Comparison of ENCODE assay signal across 2 cellular contexts in the genomic region with DNA sequence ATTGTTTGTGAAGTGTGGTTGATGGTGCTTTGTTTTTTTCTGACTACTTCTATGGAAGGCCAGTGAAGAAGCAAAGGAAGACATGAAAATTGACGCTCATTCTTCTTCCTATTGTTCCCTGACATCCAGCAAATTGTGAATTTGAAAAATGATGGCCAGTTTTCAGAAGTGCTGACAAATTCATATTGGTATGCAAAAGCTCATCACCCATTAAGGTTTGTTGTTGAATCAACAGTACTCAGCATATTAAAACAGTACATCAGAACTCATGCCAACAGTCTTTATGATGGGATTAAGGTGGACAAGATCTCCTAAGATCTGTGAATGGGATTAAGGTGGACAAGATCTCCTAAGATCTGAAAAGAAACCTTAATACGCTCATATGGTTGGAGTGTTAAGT.
TF ChIP-seq lines count a peak whose summit lies in the region.

No MANE protein-coding gene starts in this region.

TF ChIP-seq in SK-N-SH, 30 proteins besides CTCF, POLR2A, EP300 and RAD21 (continued from another document):
- TF ChIP-seq SMC3 (IDR thresholded peaks at IDR 0.05; ENCODE audit: low read depth, low read length) (no peak), GABPA (IDR thresholded peaks at IDR 0.05; ENCODE audit: low read depth) (no peak), YY1 (IDR thresholded peaks at IDR 0.05; ENCODE audit: low read depth) (no peak), PBX3 (IDR thresholded peaks at IDR 0.05) (no peak), FOXJ3 (CRISPR knock-in tag; IDR thresholded peaks at IDR 0.05) (no peak), POLR2AphosphoS5 (IDR thresholded peaks at IDR 0.05; ENCODE audit: low read depth, low read length) (no peak), RCOR1 (IDR thresholded peaks at IDR 0.05; ENCODE audit: low read length) (no peak), RFX5 (IDR thresholded peaks at IDR 0.05; ENCODE audit: low read length) (no peak), MAX (IDR thresholded peaks at IDR 0.05; ENCODE audit: low read depth) (no peak), SIN3A (IDR thresholded peaks at IDR 0.05; ENCODE audit: borderline replicate concordance, low read depth, low read length) (no peak), TEAD4 (IDR thresholded peaks at IDR 0.05; ENCODE audit: borderline replicate concordance, insufficient read depth) (no peak)
- TF ChIP-seq, protein P1, sequence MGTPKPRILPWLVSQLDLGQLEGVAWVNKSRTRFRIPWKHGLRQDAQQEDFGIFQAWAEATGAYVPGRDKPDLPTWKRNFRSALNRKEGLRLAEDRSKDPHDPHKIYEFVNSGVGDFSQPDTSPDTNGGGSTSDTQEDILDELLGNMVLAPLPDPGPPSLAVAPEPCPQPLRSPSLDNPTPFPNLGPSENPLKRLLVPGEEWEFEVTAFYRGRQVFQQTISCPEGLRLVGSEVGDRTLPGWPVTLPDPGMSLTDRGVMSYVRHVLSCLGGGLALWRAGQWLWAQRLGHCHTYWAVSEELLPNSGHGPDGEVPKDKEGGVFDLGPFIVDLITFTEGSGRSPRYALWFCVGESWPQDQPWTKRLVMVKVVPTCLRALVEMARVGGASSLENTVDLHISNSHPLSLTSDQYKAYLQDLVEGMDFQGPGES (IDR thresholded peaks at IDR 0.05; ENCODE audit: low read depth, low read length): no peak

TF ChIP-seq in SK-N-SH treated with all-trans-retinoic acid at 6 μM for 48 hours, 23 proteins besides CTCF, POLR2A, EP300 and RAD21 (continued from another document):
- TF ChIP-seq ARNTL (CRISPR knock-in tag; IDR thresholded peaks at IDR 0.05; ENCODE audit: borderline replicate concordance, low read depth) (no peak), RARB (CRISPR knock-in tag; IDR thresholded peaks at IDR 0.05) (no peak), CREB5 (CRISPR knock-in tag; IDR thresholded peaks at IDR 0.05; ENCODE audit: low read depth) (no peak), POU6F1 (CRISPR knock-in tag; IDR thresholded peaks at IDR 0.05; ENCODE audit: borderline replicate concordance, low read depth) (no peak), ZFP30 (CRISPR knock-in tag; IDR thresholded peaks at IDR 0.05) (no peak), TOX (CRISPR knock-in tag; IDR thresholded peaks at IDR 0.05; ENCODE audit: borderline replicate concordance) (no peak), ZC3H10 (CRISPR knock-in tag; IDR thresholded peaks at IDR 0.05) (no peak), TSHZ2 (CRISPR knock-in tag; IDR thresholded peaks at IDR 0.05) (no peak), ISL1 (CRISPR knock-in tag; IDR thresholded peaks at IDR 0.05) (no peak)
